1 cellular context compared by ENCODE assay signal in the genomic region with DNA sequence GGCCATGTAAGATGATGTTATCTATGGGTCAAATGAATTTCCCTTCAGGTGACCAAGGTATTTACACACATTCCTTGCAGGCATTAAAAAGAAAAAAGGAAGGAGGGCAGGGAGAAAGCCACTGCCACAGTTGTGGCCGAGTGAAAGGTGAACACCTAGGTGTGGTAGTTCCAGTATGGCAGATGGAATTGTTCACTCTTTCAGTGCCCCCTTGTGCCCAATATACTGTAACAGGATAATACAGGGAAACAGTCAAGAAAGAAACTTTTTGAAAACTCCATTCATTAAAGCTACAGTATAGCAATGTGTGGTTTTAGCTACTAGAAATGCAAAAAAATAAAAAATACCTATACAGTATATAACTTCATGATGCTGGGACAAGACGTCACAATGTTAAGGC.
TF ChIP-seq lines count a peak whose summit lies in the region.

No MANE protein-coding gene starts in this region.

TF ChIP-seq in GM12878, 131 proteins besides CTCF, POLR2A, EP300 and RAD21 (continued from another document):
- TF ChIP-seq, protein P1, sequence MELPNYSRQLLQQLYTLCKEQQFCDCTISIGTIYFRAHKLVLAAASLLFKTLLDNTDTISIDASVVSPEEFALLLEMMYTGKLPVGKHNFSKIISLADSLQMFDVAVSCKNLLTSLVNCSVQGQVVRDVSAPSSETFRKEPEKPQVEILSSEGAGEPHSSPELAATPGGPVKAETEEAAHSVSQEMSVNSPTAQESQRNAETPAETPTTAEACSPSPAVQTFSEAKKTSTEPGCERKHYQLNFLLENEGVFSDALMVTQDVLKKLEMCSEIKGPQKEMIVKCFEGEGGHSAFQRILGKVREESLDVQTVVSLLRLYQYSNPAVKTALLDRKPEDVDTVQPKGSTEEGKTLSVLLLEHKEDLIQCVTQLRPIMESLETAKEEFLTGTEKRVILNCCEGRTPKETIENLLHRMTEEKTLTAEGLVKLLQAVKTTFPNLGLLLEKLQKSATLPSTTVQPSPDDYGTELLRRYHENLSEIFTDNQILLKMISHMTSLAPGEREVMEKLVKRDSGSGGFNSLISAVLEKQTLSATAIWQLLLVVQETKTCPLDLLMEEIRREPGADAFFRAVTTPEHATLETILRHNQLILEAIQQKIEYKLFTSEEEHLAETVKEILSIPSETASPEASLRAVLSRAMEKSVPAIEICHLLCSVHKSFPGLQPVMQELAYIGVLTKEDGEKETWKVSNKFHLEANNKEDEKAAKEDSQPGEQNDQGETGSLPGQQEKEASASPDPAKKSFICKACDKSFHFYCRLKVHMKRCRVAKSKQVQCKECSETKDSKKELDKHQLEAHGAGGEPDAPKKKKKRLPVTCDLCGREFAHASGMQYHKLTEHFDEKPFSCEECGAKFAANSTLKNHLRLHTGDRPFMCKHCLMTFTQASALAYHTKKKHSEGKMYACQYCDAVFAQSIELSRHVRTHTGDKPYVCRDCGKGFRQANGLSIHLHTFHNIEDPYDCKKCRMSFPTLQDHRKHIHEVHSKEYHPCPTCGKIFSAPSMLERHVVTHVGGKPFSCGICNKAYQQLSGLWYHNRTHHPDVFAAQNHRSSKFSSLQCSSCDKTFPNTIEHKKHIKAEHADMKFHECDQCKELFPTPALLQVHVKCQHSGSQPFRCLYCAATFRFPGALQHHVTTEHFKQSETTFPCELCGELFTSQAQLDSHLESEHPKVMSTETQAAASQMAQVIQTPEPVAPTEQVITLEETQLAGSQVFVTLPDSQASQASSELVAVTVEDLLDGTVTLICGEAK (IDR thresholded peaks at IDR 0.05; ENCODE audit: borderline replicate concordance), result no peak
- TF ChIP-seq RB1 (IDR thresholded peaks at IDR 0.05; ENCODE audit: borderline replicate concordance) (no peak), TCF7 (IDR thresholded peaks at IDR 0.05; ENCODE audit: borderline replicate concordance) (no peak)
- TF ChIP-seq, protein P2, sequence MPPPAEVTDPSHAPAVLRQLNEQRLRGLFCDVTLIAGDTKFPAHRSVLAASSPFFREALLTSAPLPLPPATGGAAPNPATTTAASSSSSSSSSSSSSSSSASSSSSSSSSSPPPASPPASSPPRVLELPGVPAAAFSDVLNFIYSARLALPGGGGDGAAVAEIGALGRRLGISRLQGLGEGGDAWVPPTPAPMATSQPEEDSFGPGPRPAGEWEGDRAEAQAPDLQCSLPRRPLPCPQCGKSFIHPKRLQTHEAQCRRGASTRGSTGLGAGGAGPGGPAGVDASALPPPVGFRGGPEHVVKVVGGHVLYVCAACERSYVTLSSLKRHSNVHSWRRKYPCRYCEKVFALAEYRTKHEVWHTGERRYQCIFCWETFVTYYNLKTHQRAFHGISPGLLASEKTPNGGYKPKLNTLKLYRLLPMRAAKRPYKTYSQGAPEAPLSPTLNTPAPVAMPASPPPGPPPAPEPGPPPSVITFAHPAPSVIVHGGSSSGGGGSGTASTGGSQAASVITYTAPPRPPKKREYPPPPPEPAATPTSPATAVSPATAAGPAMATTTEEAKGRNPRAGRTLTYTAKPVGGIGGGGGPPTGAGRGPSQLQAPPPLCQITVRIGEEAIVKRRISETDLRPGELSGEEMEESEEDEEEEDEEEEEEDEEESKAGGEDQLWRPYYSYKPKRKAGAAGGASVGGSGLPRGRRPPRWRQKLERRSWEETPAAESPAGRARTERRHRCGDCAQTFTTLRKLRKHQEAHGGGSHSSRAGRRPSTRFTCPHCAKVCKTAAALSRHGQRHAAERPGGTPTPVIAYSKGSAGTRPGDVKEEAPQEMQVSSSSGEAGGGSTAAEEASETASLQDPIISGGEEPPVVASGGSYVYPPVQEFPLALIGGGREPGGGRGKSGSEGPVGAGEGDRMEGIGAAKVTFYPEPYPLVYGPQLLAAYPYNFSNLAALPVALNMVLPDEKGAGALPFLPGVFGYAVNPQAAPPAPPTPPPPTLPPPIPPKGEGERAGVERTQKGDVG (CRISPR knock-in tag; IDR thresholded peaks at IDR 0.05), result no peak
